ENCODE assay signal across 1 cellular context in the genomic region with DNA sequence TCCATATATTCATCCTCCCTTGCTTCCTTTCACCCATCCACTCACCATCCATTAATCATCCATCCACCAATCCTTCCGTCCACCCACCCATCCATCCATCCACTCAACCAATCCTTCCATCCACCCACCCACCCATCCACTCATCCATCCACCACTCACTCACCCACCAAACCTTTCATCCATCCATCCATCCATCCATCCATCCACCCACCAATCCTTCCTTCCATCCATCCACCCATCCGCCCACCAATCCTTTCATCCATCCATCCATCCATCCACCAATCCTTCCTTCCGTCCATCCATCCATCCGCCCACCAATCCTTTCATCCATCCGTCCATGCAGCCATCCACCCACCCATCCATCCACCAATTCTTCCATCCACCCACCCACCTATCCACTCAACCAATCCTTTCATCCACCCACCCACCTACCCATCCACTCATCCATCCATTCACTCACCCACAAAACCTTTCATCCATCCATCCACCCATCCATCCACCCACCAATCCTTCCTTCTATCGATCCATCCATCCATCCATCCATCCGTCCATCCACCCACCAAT.
TF ChIP-seq lines count a peak whose summit lies in the region.

No MANE protein-coding gene starts in this region.

TF ChIP-seq in H1, 55 proteins besides CTCF, POLR2A, EP300 and RAD21:
- TF ChIP-seq JUN (IDR thresholded peaks at IDR 0.05; ENCODE audit: low read depth, low read length) (no peak), GTF2F1 (IDR thresholded peaks at IDR 0.05; ENCODE audit: borderline replicate concordance, low read depth, low read length) (no peak), RXRA (IDR thresholded peaks at IDR 0.05; ENCODE audit: insufficient read depth, low read depth, low read length) (no peak), NANOG (IDR thresholded peaks at IDR 0.05; ENCODE audit: insufficient read depth, low read depth, low read length, poor library complexity, severe bottlenecking) (no peak), SP4 (IDR thresholded peaks at IDR 0.05; ENCODE audit: low read length) (no peak), SRF (IDR thresholded peaks at IDR 0.05; ENCODE audit: low read depth, low read length) (no peak), CEBPB (IDR thresholded peaks at IDR 0.05; ENCODE audit: low read depth, low read length) (no peak)
- TF ChIP-seq, protein P1, sequence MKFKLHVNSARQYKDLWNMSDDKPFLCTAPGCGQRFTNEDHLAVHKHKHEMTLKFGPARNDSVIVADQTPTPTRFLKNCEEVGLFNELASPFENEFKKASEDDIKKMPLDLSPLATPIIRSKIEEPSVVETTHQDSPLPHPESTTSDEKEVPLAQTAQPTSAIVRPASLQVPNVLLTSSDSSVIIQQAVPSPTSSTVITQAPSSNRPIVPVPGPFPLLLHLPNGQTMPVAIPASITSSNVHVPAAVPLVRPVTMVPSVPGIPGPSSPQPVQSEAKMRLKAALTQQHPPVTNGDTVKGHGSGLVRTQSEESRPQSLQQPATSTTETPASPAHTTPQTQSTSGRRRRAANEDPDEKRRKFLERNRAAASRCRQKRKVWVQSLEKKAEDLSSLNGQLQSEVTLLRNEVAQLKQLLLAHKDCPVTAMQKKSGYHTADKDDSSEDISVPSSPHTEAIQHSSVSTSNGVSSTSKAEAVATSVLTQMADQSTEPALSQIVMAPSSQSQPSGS (IDR thresholded peaks at IDR 0.05; ENCODE audit: low read length), result no peak
